ENCODE assay signal across 1 cellular context in genomic region chr6:70164556-70164955, GRCh38.
TF ChIP-seq lines count a peak whose summit lies in the region.

No MANE protein-coding gene starts in this region.

TF ChIP-seq in K562, 482 proteins besides CTCF, POLR2A, EP300 and RAD21 (continued from another document and continues in another):
- TF ChIP-seq, protein P1, sequence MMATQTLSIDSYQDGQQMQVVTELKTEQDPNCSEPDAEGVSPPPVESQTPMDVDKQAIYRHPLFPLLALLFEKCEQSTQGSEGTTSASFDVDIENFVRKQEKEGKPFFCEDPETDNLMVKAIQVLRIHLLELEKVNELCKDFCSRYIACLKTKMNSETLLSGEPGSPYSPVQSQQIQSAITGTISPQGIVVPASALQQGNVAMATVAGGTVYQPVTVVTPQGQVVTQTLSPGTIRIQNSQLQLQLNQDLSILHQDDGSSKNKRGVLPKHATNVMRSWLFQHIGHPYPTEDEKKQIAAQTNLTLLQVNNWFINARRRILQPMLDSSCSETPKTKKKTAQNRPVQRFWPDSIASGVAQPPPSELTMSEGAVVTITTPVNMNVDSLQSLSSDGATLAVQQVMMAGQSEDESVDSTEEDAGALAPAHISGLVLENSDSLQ (IDR thresholded peaks at IDR 0.05) = peak; percentile 91
- TF ChIP-seq OTX1 (CRISPR knock-in tag; IDR thresholded peaks at IDR 0.05) (no peak), ELK1 (CRISPR knock-in tag; IDR thresholded peaks at IDR 0.05) (no peak), ZNF717 (CRISPR knock-in tag; IDR thresholded peaks at IDR 0.05) (no peak), EHMT2 (IDR thresholded peaks at IDR 0.05) (no peak), MTA1 (IDR thresholded peaks at IDR 0.05; ENCODE audit: borderline replicate concordance) (no peak), JUND (IDR thresholded peaks at IDR 0.05; ENCODE audit: borderline replicate concordance, low read depth, low read length) (peak; percentile 75; the same call in 1 of the 2 replicates), JUND (tag; IDR thresholded peaks at IDR 0.05; ENCODE audit: borderline replicate concordance, low read depth, low read length) (peak; percentile 47; the same call in 1 of the 3 replicates), TEAD1 (CRISPR knock-in tag; IDR thresholded peaks at IDR 0.05) (no peak), MTA2 (IDR thresholded peaks at IDR 0.05; ENCODE audit: low read depth) (no peak), ZNF764 (CRISPR knock-in tag; IDR thresholded peaks at IDR 0.05; ENCODE audit: low read depth) (no peak), MCM3 (IDR thresholded peaks at IDR 0.05) (no peak), SP1 (CRISPR knock-in tag; IDR thresholded peaks at IDR 0.05) (no peak), PCBP1 (IDR thresholded peaks at IDR 0.05; ENCODE audit: low read depth, low read length, poor library complexity, severe bottlenecking) (no peak), HNRNPK (IDR thresholded peaks at IDR 0.05; ENCODE audit: low read depth, low read length, poor library complexity, severe bottlenecking) (no peak), XRCC3 (IDR thresholded peaks at IDR 0.05) (no peak), TOE1 (IDR thresholded peaks at IDR 0.05; ENCODE audit: borderline replicate concordance) (no peak), TOE1 (CRISPR knock-in tag; IDR thresholded peaks at IDR 0.05; ENCODE audit: borderline replicate concordance, low read depth) (no peak), HOXB6 (CRISPR knock-in tag; IDR thresholded peaks at IDR 0.05; ENCODE audit: borderline replicate concordance) (no peak), ATF7 (IDR thresholded peaks at IDR 0.05) (peak; percentile 82; the same call in 1 of the 2 replicates), MYC (IDR thresholded peaks at IDR 0.05; ENCODE audit: low read depth, low read length) (no peak), MYC (CRISPR knock-in tag; IDR thresholded peaks at IDR 0.05; ENCODE audit: borderline replicate concordance, low read depth) (no peak), MCM5 (IDR thresholded peaks at IDR 0.05; ENCODE audit: low read depth) (no peak), ZMIZ1 (IDR thresholded peaks at IDR 0.05; ENCODE audit: low read depth in 2 of 2, low read length in 2 of 2) (no peak), HLTF (IDR thresholded peaks at IDR 0.05) (no peak), GABPA (tag; conservative IDR thresholded peaks at IDR 0.05; ENCODE audit: low read depth) (no peak), YY1 (IDR thresholded peaks at IDR 0.05; ENCODE audit: borderline replicate concordance in 1 of 3, control insufficient read depth in 1 of 3, extremely low read depth in 1 of 3, insufficient read depth in 3 of 3, insufficient read length in 1 of 3, insufficient replicate concordance in 2 of 3, low read depth in 1 of 3, low read length in 2 of 3) (no peak), STAT5B (CRISPR knock-in tag; IDR thresholded peaks at IDR 0.05) (no peak), ZNF133 (CRISPR knock-in tag; IDR thresholded peaks at IDR 0.05) (no peak), ZC3H8 (IDR thresholded peaks at IDR 0.05) (no peak), ZNF785 (CRISPR knock-in tag; IDR thresholded peaks at IDR 0.05) (no peak), TSC22D4 (tag; IDR thresholded peaks at IDR 0.05) (no peak), PRDM10 (IDR thresholded peaks at IDR 0.05; ENCODE audit: partially characterized antibody) (no peak), ZNF395 (CRISPR knock-in tag; IDR thresholded peaks at IDR 0.05) (no peak), ZNF217 (CRISPR knock-in tag; IDR thresholded peaks at IDR 0.05) (no peak), TAL1 (IDR thresholded peaks at IDR 0.05) (peak; percentile 45), MITF (IDR thresholded peaks at IDR 0.05) (no peak), L3MBTL2 (IDR thresholded peaks at IDR 0.05) (no peak), ZBTB9 (CRISPR knock-in tag; IDR thresholded peaks at IDR 0.05) (no peak), ATF1 (CRISPR knock-in tag; IDR thresholded peaks at IDR 0.05) (no peak), ATF1 (tag; IDR thresholded peaks at IDR 0.05) (no peak), PCBP2 (IDR thresholded peaks at IDR 0.05; ENCODE audit: low read depth, low read length, poor library complexity, severe bottlenecking) (no peak), KLF1 (tag; IDR thresholded peaks at IDR 0.05) (no peak), COPS2 (conservative IDR thresholded peaks at IDR 0.05) (no peak), ELF1 (tag; IDR thresholded peaks at IDR 0.05) (no peak)
- TF ChIP-seq, protein P2, sequence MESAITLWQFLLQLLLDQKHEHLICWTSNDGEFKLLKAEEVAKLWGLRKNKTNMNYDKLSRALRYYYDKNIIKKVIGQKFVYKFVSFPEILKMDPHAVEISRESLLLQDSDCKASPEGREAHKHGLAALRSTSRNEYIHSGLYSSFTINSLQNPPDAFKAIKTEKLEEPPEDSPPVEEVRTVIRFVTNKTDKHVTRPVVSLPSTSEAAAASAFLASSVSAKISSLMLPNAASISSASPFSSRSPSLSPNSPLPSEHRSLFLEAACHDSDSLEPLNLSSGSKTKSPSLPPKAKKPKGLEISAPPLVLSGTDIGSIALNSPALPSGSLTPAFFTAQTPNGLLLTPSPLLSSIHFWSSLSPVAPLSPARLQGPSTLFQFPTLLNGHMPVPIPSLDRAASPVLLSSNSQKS (CRISPR knock-in tag; IDR thresholded peaks at IDR 0.05) = no peak
- TF ChIP-seq, protein P3, sequence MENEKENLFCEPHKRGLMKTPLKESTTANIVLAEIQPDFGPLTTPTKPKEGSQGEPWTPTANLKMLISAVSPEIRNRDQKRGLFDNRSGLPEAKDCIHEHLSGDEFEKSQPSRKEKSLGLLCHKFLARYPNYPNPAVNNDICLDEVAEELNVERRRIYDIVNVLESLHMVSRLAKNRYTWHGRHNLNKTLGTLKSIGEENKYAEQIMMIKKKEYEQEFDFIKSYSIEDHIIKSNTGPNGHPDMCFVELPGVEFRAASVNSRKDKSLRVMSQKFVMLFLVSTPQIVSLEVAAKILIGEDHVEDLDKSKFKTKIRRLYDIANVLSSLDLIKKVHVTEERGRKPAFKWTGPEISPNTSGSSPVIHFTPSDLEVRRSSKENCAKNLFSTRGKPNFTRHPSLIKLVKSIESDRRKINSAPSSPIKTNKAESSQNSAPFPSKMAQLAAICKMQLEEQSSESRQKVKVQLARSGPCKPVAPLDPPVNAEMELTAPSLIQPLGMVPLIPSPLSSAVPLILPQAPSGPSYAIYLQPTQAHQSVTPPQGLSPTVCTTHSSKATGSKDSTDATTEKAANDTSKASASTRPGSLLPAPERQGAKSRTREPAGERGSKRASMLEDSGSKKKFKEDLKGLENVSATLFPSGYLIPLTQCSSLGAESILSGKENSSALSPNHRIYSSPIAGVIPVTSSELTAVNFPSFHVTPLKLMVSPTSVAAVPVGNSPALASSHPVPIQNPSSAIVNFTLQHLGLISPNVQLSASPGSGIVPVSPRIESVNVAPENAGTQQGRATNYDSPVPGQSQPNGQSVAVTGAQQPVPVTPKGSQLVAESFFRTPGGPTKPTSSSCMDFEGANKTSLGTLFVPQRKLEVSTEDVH (IDR thresholded peaks at IDR 0.05; ENCODE audit: low read depth, partially characterized antibody) = no peak
- TF ChIP-seq, protein P4, sequence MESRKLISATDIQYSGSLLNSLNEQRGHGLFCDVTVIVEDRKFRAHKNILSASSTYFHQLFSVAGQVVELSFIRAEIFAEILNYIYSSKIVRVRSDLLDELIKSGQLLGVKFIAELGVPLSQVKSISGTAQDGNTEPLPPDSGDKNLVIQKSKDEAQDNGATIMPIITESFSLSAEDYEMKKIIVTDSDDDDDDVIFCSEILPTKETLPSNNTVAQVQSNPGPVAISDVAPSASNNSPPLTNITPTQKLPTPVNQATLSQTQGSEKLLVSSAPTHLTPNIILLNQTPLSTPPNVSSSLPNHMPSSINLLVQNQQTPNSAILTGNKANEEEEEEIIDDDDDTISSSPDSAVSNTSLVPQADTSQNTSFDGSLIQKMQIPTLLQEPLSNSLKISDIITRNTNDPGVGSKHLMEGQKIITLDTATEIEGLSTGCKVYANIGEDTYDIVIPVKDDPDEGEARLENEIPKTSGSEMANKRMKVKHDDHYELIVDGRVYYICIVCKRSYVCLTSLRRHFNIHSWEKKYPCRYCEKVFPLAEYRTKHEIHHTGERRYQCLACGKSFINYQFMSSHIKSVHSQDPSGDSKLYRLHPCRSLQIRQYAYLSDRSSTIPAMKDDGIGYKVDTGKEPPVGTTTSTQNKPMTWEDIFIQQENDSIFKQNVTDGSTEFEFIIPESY (CRISPR knock-in tag; IDR thresholded peaks at IDR 0.05) = no peak
